Comparison of ENCODE assay signal across 1 cellular context in the genomic region with DNA sequence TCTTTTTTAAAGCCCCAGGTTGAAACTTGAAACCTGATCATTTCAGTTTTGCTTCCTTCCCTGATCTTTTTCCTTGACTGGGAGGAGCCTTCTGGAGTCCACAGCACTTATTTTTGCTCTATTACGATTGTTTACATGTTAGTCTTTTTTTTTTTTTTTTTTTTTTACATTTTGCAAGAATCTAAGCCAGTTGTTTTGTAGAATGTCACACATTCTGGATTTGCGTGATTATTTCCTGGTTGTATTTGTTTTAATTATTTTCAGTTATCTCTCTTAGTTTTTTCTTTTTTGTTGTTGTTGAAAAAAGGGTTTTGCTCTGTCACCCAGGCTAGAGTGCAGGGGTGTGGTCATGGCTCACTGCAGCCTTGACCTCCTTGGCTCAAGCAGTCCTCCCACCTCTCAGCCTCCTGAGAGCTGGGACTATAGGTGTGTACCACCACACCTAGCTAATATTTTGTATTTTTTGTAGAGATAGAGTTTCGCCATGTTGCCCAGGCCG.
TF ChIP-seq lines count a peak whose summit lies in the region.

No MANE protein-coding gene starts in this region.

TF ChIP-seq in K562, 482 proteins besides CTCF, POLR2A, EP300 and RAD21 (continued from another document and continues in another):
- TF ChIP-seq SMC3 (conservative IDR thresholded peaks at IDR 0.05; ENCODE audit: insufficient read depth, low read depth, low read length) (no peak), BCL6 (CRISPR knock-in tag; IDR thresholded peaks at IDR 0.05) (no peak), E2F5 (CRISPR knock-in tag; IDR thresholded peaks at IDR 0.05) (no peak), POLR2AphosphoS2 (IDR thresholded peaks at IDR 0.05; ENCODE audit: low read length) (no peak), POLR3G (IDR thresholded peaks at IDR 0.05; ENCODE audit: extremely low read depth, insufficient read length, insufficient replicate concordance) (no peak), KDM1A (IDR thresholded peaks at IDR 0.05) (no peak), ZNF217 (CRISPR knock-in tag; IDR thresholded peaks at IDR 0.05) (no peak), CBFA2T3 (IDR thresholded peaks at IDR 0.05) (no peak), NFIX (CRISPR knock-in tag; IDR thresholded peaks at IDR 0.05; ENCODE audit: low read depth) (no peak), ZNF133 (CRISPR knock-in tag; IDR thresholded peaks at IDR 0.05) (no peak), U2AF2 (optimal IDR thresholded peaks at IDR 0.05; ENCODE audit: low read depth, low read length) (no peak), MBD2 (IDR thresholded peaks at IDR 0.05; ENCODE audit: borderline replicate concordance, low read depth) (no peak), PHF8 (IDR thresholded peaks at IDR 0.05; ENCODE audit: borderline replicate concordance, low read length) (no peak), ZNF79 (CRISPR knock-in tag; IDR thresholded peaks at IDR 0.05; ENCODE audit: low read depth) (no peak), ZNF197 (CRISPR knock-in tag; IDR thresholded peaks at IDR 0.05; ENCODE audit: low read depth) (no peak), GABPB2 (CRISPR knock-in tag; conservative IDR thresholded peaks at IDR 0.05) (no peak), FOXK1 (CRISPR knock-in tag; IDR thresholded peaks at IDR 0.05; ENCODE audit: borderline replicate concordance) (no peak), HMGN3 (IDR thresholded peaks at IDR 0.05; ENCODE audit: borderline replicate concordance, extremely low read depth, insufficient read length, low read depth, low read length) (no peak), ARNT (IDR thresholded peaks at IDR 0.05) (no peak), USF1 (CRISPR knock-in tag; IDR thresholded peaks at IDR 0.05) (no peak), PTTG1 (tag; IDR thresholded peaks at IDR 0.05; ENCODE audit: low read depth) (no peak), HNRNPUL1 (IDR thresholded peaks at IDR 0.05; ENCODE audit: low read length) (no peak), HES1 (IDR thresholded peaks at IDR 0.05; ENCODE audit: low read depth) (no peak), DPF2 (IDR thresholded peaks at IDR 0.05) (peak; percentile 89), ZNF318 (IDR thresholded peaks at IDR 0.05; ENCODE audit: borderline replicate concordance in 1 of 2, low read depth in 1 of 2) (no peak; a peak in 1 of 4 replicates), ZNF644 (tag; IDR thresholded peaks at IDR 0.05; ENCODE audit: low read depth) (no peak), TSC22D4 (tag; IDR thresholded peaks at IDR 0.05) (no peak), ATF1 (CRISPR knock-in tag; IDR thresholded peaks at IDR 0.05) (no peak), ATF1 (tag; IDR thresholded peaks at IDR 0.05) (no peak; the same call in 1 of the 2 replicates), KLF10 (CRISPR knock-in tag; IDR thresholded peaks at IDR 0.05) (no peak), SUPT5H (IDR thresholded peaks at IDR 0.05) (no peak), PHF20 (IDR thresholded peaks at IDR 0.05; ENCODE audit: partially characterized antibody) (no peak), HLTF (IDR thresholded peaks at IDR 0.05) (no peak), ETV5 (CRISPR knock-in tag; IDR thresholded peaks at IDR 0.05; ENCODE audit: low read depth) (no peak), L3MBTL2 (IDR thresholded peaks at IDR 0.05) (no peak), KHSRP (IDR thresholded peaks at IDR 0.05) (no peak), MTA1 (IDR thresholded peaks at IDR 0.05; ENCODE audit: borderline replicate concordance) (no peak; the same call in 1 of the 2 replicates), BHLHE40 (IDR thresholded peaks at IDR 0.05; ENCODE audit: low read length) (no peak), NFE2 (IDR thresholded peaks at IDR 0.05; ENCODE audit: low read depth) (peak; percentile 86), NONO (IDR thresholded peaks at IDR 0.05; ENCODE audit: low read depth in 2 of 2, low read length in 1 of 2) (no peak), ZNF143 (CRISPR knock-in tag; IDR thresholded peaks at IDR 0.05) (no peak), SETDB1 (IDR thresholded peaks at IDR 0.05; ENCODE audit: low read length) (no peak)
- TF ChIP-seq, protein P1, sequence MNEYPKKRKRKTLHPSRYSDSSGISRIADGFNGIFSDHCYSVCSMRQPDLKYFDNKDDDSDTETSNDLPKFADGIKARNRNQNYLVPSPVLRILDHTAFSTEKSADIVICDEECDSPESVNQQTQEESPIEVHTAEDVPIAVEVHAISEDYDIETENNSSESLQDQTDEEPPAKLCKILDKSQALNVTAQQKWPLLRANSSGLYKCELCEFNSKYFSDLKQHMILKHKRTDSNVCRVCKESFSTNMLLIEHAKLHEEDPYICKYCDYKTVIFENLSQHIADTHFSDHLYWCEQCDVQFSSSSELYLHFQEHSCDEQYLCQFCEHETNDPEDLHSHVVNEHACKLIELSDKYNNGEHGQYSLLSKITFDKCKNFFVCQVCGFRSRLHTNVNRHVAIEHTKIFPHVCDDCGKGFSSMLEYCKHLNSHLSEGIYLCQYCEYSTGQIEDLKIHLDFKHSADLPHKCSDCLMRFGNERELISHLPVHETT (CRISPR knock-in tag; conservative IDR thresholded peaks at IDR 0.05 in 1 of 2, IDR thresholded peaks at IDR 0.05 in 1 of 2): no peak
- TF ChIP-seq, protein P2, sequence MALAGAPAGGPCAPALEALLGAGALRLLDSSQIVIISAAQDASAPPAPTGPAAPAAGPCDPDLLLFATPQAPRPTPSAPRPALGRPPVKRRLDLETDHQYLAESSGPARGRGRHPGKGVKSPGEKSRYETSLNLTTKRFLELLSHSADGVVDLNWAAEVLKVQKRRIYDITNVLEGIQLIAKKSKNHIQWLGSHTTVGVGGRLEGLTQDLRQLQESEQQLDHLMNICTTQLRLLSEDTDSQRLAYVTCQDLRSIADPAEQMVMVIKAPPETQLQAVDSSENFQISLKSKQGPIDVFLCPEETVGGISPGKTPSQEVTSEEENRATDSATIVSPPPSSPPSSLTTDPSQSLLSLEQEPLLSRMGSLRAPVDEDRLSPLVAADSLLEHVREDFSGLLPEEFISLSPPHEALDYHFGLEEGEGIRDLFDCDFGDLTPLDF (CRISPR knock-in tag; IDR thresholded peaks at IDR 0.05): no peak
- TF ChIP-seq, protein P3, sequence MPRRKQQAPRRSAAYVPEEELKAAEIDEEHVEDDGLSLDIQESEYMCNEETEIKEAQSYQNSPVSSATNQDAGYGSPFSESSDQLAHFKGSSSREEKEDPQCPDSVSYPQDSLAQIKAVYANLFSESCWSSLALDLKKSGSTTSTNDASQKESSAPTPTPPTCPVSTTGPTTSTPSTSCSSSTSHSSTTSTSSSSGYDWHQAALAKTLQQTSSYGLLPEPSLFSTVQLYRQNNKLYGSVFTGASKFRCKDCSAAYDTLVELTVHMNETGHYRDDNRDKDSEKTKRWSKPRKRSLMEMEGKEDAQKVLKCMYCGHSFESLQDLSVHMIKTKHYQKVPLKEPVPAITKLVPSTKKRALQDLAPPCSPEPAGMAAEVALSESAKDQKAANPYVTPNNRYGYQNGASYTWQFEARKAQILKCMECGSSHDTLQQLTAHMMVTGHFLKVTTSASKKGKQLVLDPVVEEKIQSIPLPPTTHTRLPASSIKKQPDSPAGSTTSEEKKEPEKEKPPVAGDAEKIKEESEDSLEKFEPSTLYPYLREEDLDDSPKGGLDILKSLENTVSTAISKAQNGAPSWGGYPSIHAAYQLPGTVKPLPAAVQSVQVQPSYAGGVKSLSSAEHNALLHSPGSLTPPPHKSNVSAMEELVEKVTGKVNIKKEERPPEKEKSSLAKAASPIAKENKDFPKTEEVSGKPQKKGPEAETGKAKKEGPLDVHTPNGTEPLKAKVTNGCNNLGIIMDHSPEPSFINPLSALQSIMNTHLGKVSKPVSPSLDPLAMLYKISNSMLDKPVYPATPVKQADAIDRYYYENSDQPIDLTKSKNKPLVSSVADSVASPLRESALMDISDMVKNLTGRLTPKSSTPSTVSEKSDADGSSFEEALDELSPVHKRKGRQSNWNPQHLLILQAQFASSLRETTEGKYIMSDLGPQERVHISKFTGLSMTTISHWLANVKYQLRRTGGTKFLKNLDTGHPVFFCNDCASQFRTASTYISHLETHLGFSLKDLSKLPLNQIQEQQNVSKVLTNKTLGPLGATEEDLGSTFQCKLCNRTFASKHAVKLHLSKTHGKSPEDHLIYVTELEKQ (CRISPR knock-in tag; IDR thresholded peaks at IDR 0.05): no peak
- TF ChIP-seq, protein P4, sequence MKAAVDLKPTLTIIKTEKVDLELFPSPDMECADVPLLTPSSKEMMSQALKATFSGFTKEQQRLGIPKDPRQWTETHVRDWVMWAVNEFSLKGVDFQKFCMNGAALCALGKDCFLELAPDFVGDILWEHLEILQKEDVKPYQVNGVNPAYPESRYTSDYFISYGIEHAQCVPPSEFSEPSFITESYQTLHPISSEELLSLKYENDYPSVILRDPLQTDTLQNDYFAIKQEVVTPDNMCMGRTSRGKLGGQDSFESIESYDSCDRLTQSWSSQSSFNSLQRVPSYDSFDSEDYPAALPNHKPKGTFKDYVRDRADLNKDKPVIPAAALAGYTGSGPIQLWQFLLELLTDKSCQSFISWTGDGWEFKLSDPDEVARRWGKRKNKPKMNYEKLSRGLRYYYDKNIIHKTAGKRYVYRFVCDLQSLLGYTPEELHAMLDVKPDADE (conservative IDR thresholded peaks at IDR 0.05; ENCODE audit: control insufficient read depth, low read depth, low read length): no peak
- TF ChIP-seq, protein P5, sequence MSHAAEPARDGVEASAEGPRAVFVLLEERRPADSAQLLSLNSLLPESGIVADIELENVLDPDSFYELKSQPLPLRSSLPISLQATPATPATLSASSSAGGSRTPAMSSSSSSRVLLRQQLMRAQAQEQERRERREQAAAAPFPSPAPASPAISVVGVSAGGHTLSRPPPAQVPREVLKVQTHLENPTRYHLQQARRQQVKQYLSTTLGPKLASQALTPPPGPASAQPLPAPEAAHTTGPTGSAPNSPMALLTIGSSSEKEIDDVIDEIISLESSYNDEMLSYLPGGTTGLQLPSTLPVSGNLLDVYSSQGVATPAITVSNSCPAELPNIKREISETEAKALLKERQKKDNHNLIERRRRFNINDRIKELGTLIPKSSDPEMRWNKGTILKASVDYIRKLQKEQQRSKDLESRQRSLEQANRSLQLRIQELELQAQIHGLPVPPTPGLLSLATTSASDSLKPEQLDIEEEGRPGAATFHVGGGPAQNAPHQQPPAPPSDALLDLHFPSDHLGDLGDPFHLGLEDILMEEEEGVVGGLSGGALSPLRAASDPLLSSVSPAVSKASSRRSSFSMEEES (CRISPR knock-in tag; IDR thresholded peaks at IDR 0.05): no peak
